ENCODE assay signal across 11 cellular contexts in the genomic region with DNA sequence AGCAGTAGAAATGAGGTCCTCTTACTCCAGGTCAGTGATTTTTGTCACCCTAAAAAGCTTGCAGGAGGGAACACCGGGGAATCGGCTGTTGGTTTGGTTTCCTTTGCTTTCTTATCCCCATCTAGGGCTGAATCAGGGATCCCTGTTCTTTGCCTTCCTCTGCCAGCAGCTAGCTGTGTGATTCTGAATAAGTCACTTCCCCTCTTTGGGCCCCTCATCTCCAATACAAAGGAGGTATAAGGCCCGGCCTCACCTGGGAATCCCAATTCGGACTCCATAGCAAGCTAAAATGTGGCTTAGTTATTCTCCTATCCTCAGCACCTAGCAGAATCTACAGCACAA. TPM values are rescaled to one million over a fixed set of nuclear protein-coding genes. Genes with fewer than 3 reads are reported as not detected.
DNase-seq lines count a peak whose midpoint lies in the region; ATAC-seq and TF ChIP-seq lines count a peak whose summit lies in the region.
"Had no signal": no experiment of that assay in that cellular context is flagged by ENCODE, and none has a peak within 500 bp of the region (broad histone marks: within the 10 kb centered on the region; RNA-seq: fewer than 3 reads in every experiment).

No MANE protein-coding gene starts in this region.

- H3K9me3 ChIP-seq in cardiac muscle cell (ENCODE audit: low read depth) (no peaks in the 10 kb centered on the region), transverse colon (no peaks in the 10 kb centered on the region), HAP-1 (no peaks in the 10 kb centered on the region)

- H3K4me3 ChIP-seq in cardiac muscle cell: no peak overlapping the region
- H3K4me3 ChIP-seq in transverse colon: no peak overlapping the region
- no peak overlapping the region for H3K4me3 ChIP-seq in HAP-1

- WGBS in transverse colon (ENCODE audit: low coverage in 1 of 2), 2 donors: 89% methylated on average over 4 of the region's 4 CpGs; no CpG with 5 or more reads in 1 of the 2 donors

- no peak for DNase-seq in cardiac muscle cell (ENCODE audit: low read depth in 1 of 2, low spot score in 1 of 2)
- no peak for DNase-seq in Right ventricle myocardium superior
- no peak for DNase-seq in activated naive CD4-positive, alpha-beta T cell treated with anti-CD3 and anti-CD28 coated beads, Interleukin-2, amount 50 U/mL, for 72 hours (ENCODE audit: low spot score in 2 of 2)
- DNase-seq in mesothelial cell of epicardium (ENCODE audit: low spot score in 2 of 2, unreplicated experiment in 2 of 2): no peak
- DNase-seq in transverse colon: no peak
- no peak for DNase-seq in HAP-1 (ENCODE audit: low spot score in 2 of 2)
- no peak for DNase-seq in head of caudate nucleus
- DNase-seq in DMS114 treated with DMSO at 0.1 percent for 48 hours (lab: John Stamatoyannopoulos, UW; ENCODE audit: unreplicated experiment): no peak
- DNase-seq: AML-193; effector memory CD4-positive, alpha-beta T cell; NCI-H524 treated with DMSO at 0.1 percent for 48 hours had no signal

- no peaks in the 10 kb centered on the region for H3K27me3 ChIP-seq in cardiac muscle cell
- H3K27me3 ChIP-seq in transverse colon: no peaks in the 10 kb centered on the region
- no peaks in the 10 kb centered on the region for H3K27me3 ChIP-seq in HAP-1 (ENCODE audit: low read depth)

- H3K4me1 ChIP-seq in cardiac muscle cell (ENCODE audit: low read depth) (peaks cover 34% of the 10 kb centered on the region), transverse colon (peaks cover 28 to 56% (median 47%) of the 10 kb centered on the region in 4 donors), HAP-1 (no peaks in the 10 kb centered on the region)

- H3K27ac ChIP-seq in cardiac muscle cell (peak overlapping the region; percentile 94), transverse colon (peak overlapping the region; percentile 75 to 100 (median 88))

- peaks cover 0 to 24% of the 10 kb centered on the region in 2 donors for H3K36me3 Mint-ChIP-seq in activated naive CD4-positive, alpha-beta T cell treated with anti-CD3 and anti-CD28 coated beads, Interleukin-2, amount 50 U/mL, for 72 hours
- no peaks in the 10 kb centered on the region for H3K36me3 Mint-ChIP-seq in mesothelial cell of epicardium

- TF ChIP-seq CTCF in cardiac muscle cell (IDR thresholded peaks at IDR 0.05; ENCODE audit: low read depth, low read length) (no peak), mesothelial cell of epicardium (IDR thresholded peaks at IDR 0.05; ENCODE audit: unreplicated experiment) (no peak), transverse colon (IDR thresholded peaks at IDR 0.05) (no peak)

- H3K4me3 Mint-ChIP-seq in mesothelial cell of epicardium: no peak overlapping the region

- in situ Hi-C loops in transverse colon (cut with MboI; ENCODE audit: low pct_ligation_motif_present in 1 of 4, low pct_unique_long_range_greater_than_20kb in 1 of 4, low sequenced_read_pairs in 3 of 4) (no loop called here), HAP-1 (cut with MboI; ENCODE audit: low sequenced_read_pairs) (no loop called here)

- H3K36me3 ChIP-seq in cardiac muscle cell (no peaks in the 10 kb centered on the region), transverse colon (no peaks in the 10 kb centered on the region), HAP-1 (replicated peaks) (no peaks in the 10 kb centered on the region)

- no peak for TF ChIP-seq EP300 in transverse colon (IDR thresholded peaks at IDR 0.05; ENCODE audit: low read depth)

- H3K27me3 Mint-ChIP-seq in mesothelial cell of epicardium (ENCODE audit: low read depth): peaks cover 11% of the 10 kb centered on the region

- H3K4me1 Mint-ChIP-seq in mesothelial cell of epicardium: peaks cover 40% of the 10 kb centered on the region

- intact Hi-C loops in Right ventricle myocardium superior (cut with DNase I) (no loop called here), transverse colon (cut with DNase I; ENCODE audit: low total_unique reads) (no loop called here), head of caudate nucleus (cut with DNase I) (no loop called here)

- no peak for ATAC-seq in Right ventricle myocardium superior (ENCODE audit: poor library complexity)
- ATAC-seq in activated naive CD4-positive, alpha-beta T cell treated with anti-CD3 and anti-CD28 coated beads, Interleukin-2, amount 50 U/mL, for 72 hours: no peak

- peak overlapping the region; percentile 86 to 99 for H3K27ac Mint-ChIP-seq in activated naive CD4-positive, alpha-beta T cell treated with anti-CD3 and anti-CD28 coated beads, Interleukin-2, amount 50 U/mL, for 72 hours
- H3K27ac Mint-ChIP-seq in mesothelial cell of epicardium: peak overlapping the region; percentile 89

- TF ChIP-seq POLR2A in transverse colon (IDR thresholded peaks at IDR 0.05): no peak

- H3K9me3 Mint-ChIP-seq in activated naive CD4-positive, alpha-beta T cell treated with anti-CD3 and anti-CD28 coated beads, Interleukin-2, amount 50 U/mL, for 72 hours: no peaks in the 10 kb centered on the region
- no peaks in the 10 kb centered on the region for H3K9me3 Mint-ChIP-seq in mesothelial cell of epicardium

RNA-seq across cellular contexts. Expression of a gene that starts 18.5 kb away (rescaled TPM):
- total RNA-seq in cardiac muscle cell (0.56 and 4.1 TPM in 2 replicates), Right ventricle myocardium superior (not detected), mesothelial cell of epicardium (3.3 to 4.9 TPM (median 4.2 TPM) in 3 replicates), transverse colon (1 to 10 TPM in 1 of 4 donors, under 1 TPM in 1, not detected in 2; 0.68 to 1.5 TPM)
- 2.3 and 4.9 TPM in 2 replicates for polyA plus RNA-seq in cardiac muscle cell
- total RNA-seq in activated naive CD4-positive, alpha-beta T cell treated with anti-CD3 and anti-CD28 coated beads, Interleukin-2, amount 50 U/mL, for 72 hours: 1 to 10 TPM; 1.2 to 5.9 TPM

RNA-seq across cellular contexts. Expression of a gene that starts 29.6 kb away (rescaled TPM):
- total RNA-seq in cardiac muscle cell: 20.5 and 32.4 TPM in 2 replicates
- 53.0 and 89.7 TPM in 2 replicates for polyA plus RNA-seq in cardiac muscle cell
- 106 TPM for total RNA-seq in Right ventricle myocardium superior
- 100 to 1,000 TPM in 1 of 2 donors, 10 to 100 TPM in 1; 70.1 to 229 TPM for total RNA-seq in activated naive CD4-positive, alpha-beta T cell treated with anti-CD3 and anti-CD28 coated beads, Interleukin-2, amount 50 U/mL, for 72 hours
- total RNA-seq in mesothelial cell of epicardium: 7.3 to 7.6 TPM (median 7.3 TPM) in 3 replicates
- 100 to 1,000 TPM in 3 of 4 donors, 10 to 100 TPM in 1; 82.8 to 299 (median 254) TPM for total RNA-seq in transverse colon

RNA-seq across cellular contexts. Expression of a gene that starts 58.1 kb away (rescaled TPM):
- total RNA-seq in cardiac muscle cell (not detected in 2 replicates), Right ventricle myocardium superior (not detected), mesothelial cell of epicardium (not detected in 3 replicates), transverse colon (not detected)
- 1.2 TPM in 1 of 2 replicates, not detected in the other for polyA plus RNA-seq in cardiac muscle cell
- total RNA-seq in activated naive CD4-positive, alpha-beta T cell treated with anti-CD3 and anti-CD28 coated beads, Interleukin-2, amount 50 U/mL, for 72 hours: under 1 TPM in 1 of 2 donors, not detected in 1; 0.74 TPM
